In genomic region chr4:164819366-164819765, GRCh38 we compare ENCODE assay signal across 37 cellular contexts. TPM values are rescaled to one million over a fixed set of nuclear protein-coding genes. Genes with fewer than 3 reads are reported as not detected.
"Had no signal": no experiment of that assay in that cellular context is flagged by ENCODE, and none has a peak within 500 bp of the region (broad histone marks: within the 10 kb centered on the region; RNA-seq: fewer than 3 reads in every experiment).

No MANE protein-coding gene starts in this region.

- H3K4me3 ChIP-seq: ascending aorta, cardiac muscle cell had no signal

- H3K27me3 Mint-ChIP-seq: activated CD4-positive, alpha-beta memory T cell treated with anti-CD3 and anti-CD28 coated beads, Interleukin-2, amount 10 ng/mL, durations not matched to agents 7 days and 5 days; activated CD4-positive, alpha-beta T cell treated with anti-CD3 and anti-CD28 coated beads, Interleukin-2, amount 10 ng/mL, durations not matched to agents 7 days and 5 days; activated naive CD4-positive, alpha-beta T cell treated with anti-CD3 and anti-CD28 coated beads, Interleukin-2, amount 10 ng/mL, durations not matched to agents 7 days and 5 days; brain had no signal

- H3K36me3 ChIP-seq: ascending aorta, cardiac muscle cell had no signal

- H3K27me3 ChIP-seq: ascending aorta, cardiac muscle cell had no signal

- DNase-seq: activated B cell treated with CpG ODN at 0.5 μM for 24 hours; activated CD4-positive, alpha-beta memory T cell treated with anti-CD3 and anti-CD28 coated beads, Interleukin-2, amount 10 ng/mL, durations not matched to agents 7 days and 5 days; activated CD4-positive, alpha-beta T cell treated with anti-CD3 and anti-CD28 coated beads for 48 hours; activated CD4-positive, alpha-beta T cell treated with anti-CD3 and anti-CD28 coated beads, Interleukin-2, amount 10 ng/mL, durations not matched to agents 7 days and 5 days; activated CD4-positive, alpha-beta T cell treated with anti-CD3 and anti-CD28 coated beads, Interleukin-2, amount 50 U/mL, for 48 hours; activated CD4-positive, CD25-positive, alpha-beta regulatory T cell treated with anti-CD3 and anti-CD28 coated beads, Interleukin-2, amount 50 U/mL, for 72 hours; activated CD8-positive, alpha-beta memory T cell treated with anti-CD3 and anti-CD28 coated beads for 24 hours; activated CD8-positive, alpha-beta memory T cell treated with anti-CD3 and anti-CD28 coated beads, Interleukin-2, amount 10 ng/mL, durations not matched to agents 7 days and 5 days; activated CD8-positive, alpha-beta memory T cell treated with anti-CD3 and anti-CD28 coated beads, Interleukin-2, amount 50 U/mL, for 48 hours; activated CD8-positive, alpha-beta T cell treated with anti-CD3 and anti-CD28 coated beads, Interleukin-2, amount 10 ng/mL, durations not matched to agents 7 days and 5 days; activated effector memory CD4-positive, alpha-beta T cell treated with Interleukin-2 at 50 U/mL for 16 hours; activated gamma-delta T cell; activated naive CD4-positive, alpha-beta T cell treated with anti-CD3 and anti-CD28 coated beads, Interleukin-2, amount 10 ng/mL, durations not matched to agents 7 days and 5 days; activated naive CD4-positive, alpha-beta T cell treated with Interleukin-2 at 50 U/mL for 16 hours; activated naive CD8-positive, alpha-beta T cell treated with anti-CD3 and anti-CD28 coated beads, Interleukin-2, amount 10 ng/mL, durations not matched to agents 7 days and 5 days; activated naive CD8-positive, alpha-beta T cell treated with anti-CD3 and anti-CD28 coated beads, Interleukin-2, amount 50 U/mL, for 24 hours; activated T-cell treated with anti-CD3 and anti-CD28 coated beads, Interleukin-2, amount 50 U/mL, for 24 hours; activated T-cell treated with anti-CD3 and anti-CD28 coated beads, Interleukin-2, amount 50 U/mL, for 48 hours; amygdala; anterior cingulate cortex; caudate nucleus; cerebellar nuclear complex; T-helper 2 cell; T-helper 9 cell had no signal

- H3K9me3 Mint-ChIP-seq: activated B cell treated with CpG ODN at 0.5 μM for 24 hours; activated CD4-positive, alpha-beta memory T cell treated with anti-CD3 and anti-CD28 coated beads, Interleukin-2, amount 10 ng/mL, durations not matched to agents 7 days and 5 days; activated CD4-positive, alpha-beta T cell treated with anti-CD3 and anti-CD28 coated beads, Interleukin-2, amount 10 ng/mL, durations not matched to agents 7 days and 5 days; activated naive CD4-positive, alpha-beta T cell treated with anti-CD3 and anti-CD28 coated beads, Interleukin-2, amount 10 ng/mL, durations not matched to agents 7 days and 5 days; activated naive CD4-positive, alpha-beta T cell treated with anti-CD3 and anti-CD28 coated beads, Interleukin-2, amount 50 U/mL, for 24 hours; activated naive CD8-positive, alpha-beta T cell treated with anti-CD3 and anti-CD28 coated beads, Interleukin-2, amount 10 ng/mL, durations not matched to agents 7 days and 5 days; activated naive CD8-positive, alpha-beta T cell treated with anti-CD3 and anti-CD28 coated beads, Interleukin-2, amount 50 U/mL, for 24 hours; activated T-cell treated with anti-CD3 and anti-CD28 coated beads, Interleukin-2, amount 50 U/mL, for 24 hours; activated T-helper 2 cell treated with anti-CD3 and anti-CD28 coated beads, Interferon-gamma antibody, Interleukin-2, Interleukin-4, amounts not matched to agents 10 μg/mL and 5 μg/mL and 100 μg/mL, durations not matched to agents 14 hours and 24 hours and 36 hours; brain; T-helper 1 cell treated with Interleukin-12 subunit alpha and Interleukin-12 subunit beta and Interleukin-4 antibody, amounts not matched to agents 30 μg/mL and 1 μg/mL, for 36 hours; T-helper 2 cell treated with Interferon-gamma antibody and Interleukin-4, amounts not matched to agents 5 μg/mL and 100 μg/mL, for 36 hours had no signal

- H3K9me3 ChIP-seq: ascending aorta had no signal

- H3K4me1 ChIP-seq: ascending aorta had no signal

- H3K36me3 Mint-ChIP-seq: activated CD8-positive, alpha-beta memory T cell treated with anti-CD3 and anti-CD28 coated beads, Interleukin-2, amount 10 ng/mL, durations not matched to agents 7 days and 5 days; activated naive CD4-positive, alpha-beta T cell treated with anti-CD3 and anti-CD28 coated beads, Interleukin-2, amount 10 ng/mL, durations not matched to agents 7 days and 5 days; activated naive CD4-positive, alpha-beta T cell treated with anti-CD3 and anti-CD28 coated beads, Interleukin-2, amount 50 U/mL, for 24 hours; activated naive CD8-positive, alpha-beta T cell; activated naive CD8-positive, alpha-beta T cell treated with anti-CD3 and anti-CD28 coated beads, Interleukin-2, amount 10 ng/mL, durations not matched to agents 7 days and 5 days; brain had no signal

- ATAC-seq: activated CD8-positive, alpha-beta memory T cell treated with anti-CD3 and anti-CD28 coated beads, Interleukin-2, amount 10 ng/mL, durations not matched to agents 7 days and 5 days; activated CD8-positive, alpha-beta T cell treated with anti-CD3 and anti-CD28 coated beads, Interleukin-2, amount 10 ng/mL, durations not matched to agents 7 days and 5 days; activated naive CD8-positive, alpha-beta T cell treated with anti-CD3 and anti-CD28 coated beads, Interleukin-2, amount 50 U/mL, for 24 hours had no signal

- H3K4me3 Mint-ChIP-seq: activated B cell treated with CpG ODN at 0.5 μM for 24 hours; activated CD4-positive, alpha-beta memory T cell treated with anti-CD3 and anti-CD28 coated beads, Interleukin-2, amount 10 ng/mL, durations not matched to agents 7 days and 5 days; activated CD4-positive, alpha-beta T cell treated with anti-CD3 and anti-CD28 coated beads, Interleukin-2, amount 10 ng/mL, durations not matched to agents 7 days and 5 days; activated CD8-positive, alpha-beta memory T cell treated with anti-CD3 and anti-CD28 coated beads, Interleukin-2, amount 10 ng/mL, durations not matched to agents 7 days and 5 days; activated CD8-positive, alpha-beta T cell treated with anti-CD3 and anti-CD28 coated beads, Interleukin-2, amount 10 ng/mL, durations not matched to agents 7 days and 5 days; activated naive CD4-positive, alpha-beta T cell treated with anti-CD3 and anti-CD28 coated beads, Interleukin-2, amount 10 ng/mL, durations not matched to agents 7 days and 5 days; activated naive CD4-positive, alpha-beta T cell treated with anti-CD3 and anti-CD28 coated beads, Interleukin-2, amount 50 U/mL, for 24 hours; activated naive CD8-positive, alpha-beta T cell; activated naive CD8-positive, alpha-beta T cell treated with anti-CD3 and anti-CD28 coated beads, Interleukin-2, amount 10 ng/mL, durations not matched to agents 7 days and 5 days; activated naive CD8-positive, alpha-beta T cell treated with anti-CD3 and anti-CD28 coated beads, Interleukin-2, amount 50 U/mL, for 24 hours; activated T-cell treated with anti-CD3 and anti-CD28 coated beads, Interleukin-2, amount 50 U/mL, for 24 hours; brain; central memory CD8-positive, alpha-beta T cell; T-helper 1 cell treated with Interleukin-12 subunit alpha and Interleukin-12 subunit beta and Interleukin-4 antibody, amounts not matched to agents 30 μg/mL and 1 μg/mL, for 36 hours; T-helper 2 cell treated with Interferon-gamma antibody and Interleukin-4, amounts not matched to agents 5 μg/mL and 100 μg/mL, for 36 hours had no signal

- H3K27ac ChIP-seq: ascending aorta, cardiac muscle cell, VCaP had no signal

- H3K27ac Mint-ChIP-seq: activated B cell treated with CpG ODN at 0.5 μM for 24 hours; activated CD4-positive, alpha-beta memory T cell treated with anti-CD3 and anti-CD28 coated beads, Interleukin-2, amount 10 ng/mL, durations not matched to agents 7 days and 5 days; activated CD4-positive, alpha-beta T cell treated with anti-CD3 and anti-CD28 coated beads, Interleukin-2, amount 10 ng/mL, durations not matched to agents 7 days and 5 days; activated CD8-positive, alpha-beta memory T cell treated with anti-CD3 and anti-CD28 coated beads, Interleukin-2, amount 10 ng/mL, durations not matched to agents 7 days and 5 days; activated CD8-positive, alpha-beta T cell treated with anti-CD3 and anti-CD28 coated beads, Interleukin-2, amount 10 ng/mL, durations not matched to agents 7 days and 5 days; activated naive CD4-positive, alpha-beta T cell treated with anti-CD3 and anti-CD28 coated beads, Interleukin-2, amount 10 ng/mL, durations not matched to agents 7 days and 5 days; activated naive CD4-positive, alpha-beta T cell treated with anti-CD3 and anti-CD28 coated beads, Interleukin-2, amount 50 U/mL, for 24 hours; activated naive CD8-positive, alpha-beta T cell; activated naive CD8-positive, alpha-beta T cell treated with anti-CD3 and anti-CD28 coated beads, Interleukin-2, amount 10 ng/mL, durations not matched to agents 7 days and 5 days; activated naive CD8-positive, alpha-beta T cell treated with anti-CD3 and anti-CD28 coated beads, Interleukin-2, amount 50 U/mL, for 24 hours; activated T-cell treated with anti-CD3 and anti-CD28 coated beads, Interleukin-2, amount 50 U/mL, for 24 hours; activated T-helper 2 cell treated with anti-CD3 and anti-CD28 coated beads, Interferon-gamma antibody, Interleukin-2, Interleukin-4, amounts not matched to agents 10 μg/mL and 5 μg/mL and 100 μg/mL, durations not matched to agents 14 hours and 24 hours and 36 hours; brain; T-helper 1 cell treated with Interleukin-12 subunit alpha and Interleukin-12 subunit beta and Interleukin-4 antibody, amounts not matched to agents 30 μg/mL and 1 μg/mL, for 36 hours; T-helper 2 cell treated with Interferon-gamma antibody and Interleukin-4, amounts not matched to agents 5 μg/mL and 100 μg/mL, for 36 hours had no signal

- H3K4me1 Mint-ChIP-seq: activated B cell treated with CpG ODN at 0.5 μM for 24 hours; activated CD4-positive, alpha-beta memory T cell treated with anti-CD3 and anti-CD28 coated beads, Interleukin-2, amount 10 ng/mL, durations not matched to agents 7 days and 5 days; activated CD4-positive, alpha-beta T cell treated with anti-CD3 and anti-CD28 coated beads, Interleukin-2, amount 10 ng/mL, durations not matched to agents 7 days and 5 days; activated CD8-positive, alpha-beta memory T cell treated with anti-CD3 and anti-CD28 coated beads, Interleukin-2, amount 10 ng/mL, durations not matched to agents 7 days and 5 days; activated naive CD4-positive, alpha-beta T cell treated with anti-CD3 and anti-CD28 coated beads, Interleukin-2, amount 10 ng/mL, durations not matched to agents 7 days and 5 days; activated naive CD4-positive, alpha-beta T cell treated with anti-CD3 and anti-CD28 coated beads, Interleukin-2, amount 50 U/mL, for 24 hours; activated naive CD8-positive, alpha-beta T cell treated with anti-CD3 and anti-CD28 coated beads, Interleukin-2, amount 10 ng/mL, durations not matched to agents 7 days and 5 days; activated naive CD8-positive, alpha-beta T cell treated with anti-CD3 and anti-CD28 coated beads, Interleukin-2, amount 50 U/mL, for 24 hours; brain; central memory CD8-positive, alpha-beta T cell had no signal

RNA-seq across cellular contexts. Expression of gene APELA, which starts 57.6 kb away (rescaled TPM):
- total RNA-seq: activated B cell treated with CpG ODN at 0.5 μM for 24 hours; activated CD4-positive, alpha-beta memory T cell treated with anti-CD3 and anti-CD28 coated beads, Interleukin-2, amount 10 ng/mL, durations not matched to agents 7 days and 5 days; activated CD4-positive, alpha-beta T cell treated with anti-CD3 and anti-CD28 coated beads, Interleukin-2, amount 10 ng/mL, durations not matched to agents 7 days and 5 days; activated CD8-positive, alpha-beta memory T cell treated with anti-CD3 and anti-CD28 coated beads, Interleukin-2, amount 10 ng/mL, durations not matched to agents 7 days and 5 days; activated CD8-positive, alpha-beta T cell treated with anti-CD3 and anti-CD28 coated beads, Interleukin-2, amount 10 ng/mL, durations not matched to agents 7 days and 5 days; activated naive CD8-positive, alpha-beta T cell treated with anti-CD3 and anti-CD28 coated beads, Interleukin-2, amount 10 ng/mL, durations not matched to agents 7 days and 5 days; activated T-helper 2 cell treated with anti-CD3 and anti-CD28 coated beads, Interferon-gamma antibody, Interleukin-2, Interleukin-4, amounts not matched to agents 10 μg/mL and 5 μg/mL and 100 μg/mL, durations not matched to agents 14 hours and 24 hours and 36 hours; ascending aorta; bronchial epithelial cell; chondrocyte had no signal
- polyA plus RNA-seq: adipose tissue had no signal
